1 cellular context compared by ENCODE assay signal in genomic region chr17:47693667-47694017, GRCh38.
TF ChIP-seq lines count a peak whose summit lies in the region.

No MANE protein-coding gene starts in this region.

TF ChIP-seq in endothelial cell of umbilical vein, 7 proteins besides CTCF, POLR2A, EP300 and RAD21:
- TF ChIP-seq MAX (IDR thresholded peaks at IDR 0.05; ENCODE audit: insufficient read depth, insufficient read length) (no peak), GATA2 (IDR thresholded peaks at IDR 0.05; ENCODE audit: insufficient read depth, insufficient read length, low read depth, low read length) (no peak), MYC (IDR thresholded peaks at IDR 0.05; ENCODE audit: low read depth, low read length) (no peak), FOS (IDR thresholded peaks at IDR 0.05; ENCODE audit: borderline replicate concordance, insufficient read depth, low read length) (no peak), EZH2 (IDR thresholded peaks at IDR 0.05; ENCODE audit: borderline replicate concordance, low read depth, low read length, severe bottlenecking) (no peak), JUN (IDR thresholded peaks at IDR 0.05; ENCODE audit: borderline replicate concordance, insufficient read depth, insufficient read length, low read depth) (no peak)
